14 cellular contexts compared by ENCODE assay signal in the genomic region with DNA sequence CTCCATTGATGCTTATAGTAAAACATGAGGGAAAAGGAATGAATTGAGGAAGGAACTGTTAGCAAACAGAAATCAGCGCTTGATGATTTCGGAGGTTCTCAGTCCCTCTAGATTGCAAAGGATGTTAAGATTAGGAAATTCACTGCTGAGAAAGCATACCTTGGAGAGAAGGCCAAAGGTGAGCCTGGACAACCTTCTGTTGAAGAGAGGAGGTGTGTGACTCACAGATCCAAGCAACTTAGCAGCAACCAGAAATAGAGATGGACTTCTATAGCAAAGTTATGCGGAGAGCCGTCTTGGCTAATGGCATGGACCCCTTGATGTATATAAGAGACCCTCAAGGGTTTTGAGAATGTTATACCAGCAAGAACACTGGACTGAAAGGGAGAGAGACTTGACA.
DNase-seq lines count a peak whose midpoint lies in the region; ATAC-seq and TF ChIP-seq lines count a peak whose summit lies in the region.
"Had no signal": no experiment of that assay in that cellular context is flagged by ENCODE, and none has a peak within 500 bp of the region (broad histone marks: within the 10 kb centered on the region; RNA-seq: fewer than 3 reads in every experiment).

No MANE protein-coding gene starts in this region.

- H3K36me3 ChIP-seq in PC-9 (ENCODE audit: low read depth): no peaks in the 10 kb centered on the region

- peak overlapping the region; percentile 59 for H3K4me2 ChIP-seq in PC-9
- H3K4me2 ChIP-seq: BLaER1 had no signal

- no peaks in the 10 kb centered on the region for H3K27me3 ChIP-seq in PC-9 (ENCODE audit: insufficient read depth, low read depth)
- H3K27me3 ChIP-seq: BLaER1 had no signal

- no peak overlapping the region for H3K4me3 ChIP-seq in PC-9
- H3K4me3 ChIP-seq: BLaER1 had no signal

- POLR2A ChIA-PET in PC-9 (lab: Charles Lee; ENCODE audit: unreplicated experiment): no interaction called here

- ATAC-seq in HG02885 (IDR thresholded peaks at IDR 0.05; ENCODE audit: poor library complexity, unreplicated experiment): no peak
- ATAC-seq: HCT116 had no signal

- no peak overlapping the region for H2AFZ ChIP-seq in PC-9

- intact Hi-C loops in PC-9 (cut with micrococcal nuclease; ENCODE audit: unreplicated experiment): no loop called here

- TF ChIP-seq CTCF in PC-9 (conservative IDR thresholded peaks at IDR 0.05): no peak

- H3K4me1 ChIP-seq in PC-9 (replicated peaks; ENCODE audit: insufficient read depth): peaks cover 35% of the 10 kb centered on the region
- H3K4me1 ChIP-seq: BLaER1 had no signal

- CTCF ChIA-PET in PC-9 (lab: Charles Lee): no interaction called here

- no peaks in the 10 kb centered on the region for H3K79me2 ChIP-seq in PC-9 (ENCODE audit: low read depth)

- peaks cover 30% of the 10 kb centered on the region for H3F3A ChIP-seq in PC-9 (ENCODE audit: insufficient read depth, low read depth)

- H4K20me1 ChIP-seq in PC-9 (ENCODE audit: insufficient read depth): no peaks in the 10 kb centered on the region
- H4K20me1 ChIP-seq: BLaER1 had no signal

- BruUV-seq in PC-9 (replicated peaks; lab: Mats Ljungman, UMichigan): no TSS peak

- peak overlapping the region; percentile 91 for H3K27ac ChIP-seq in PC-9
- H3K27ac ChIP-seq: BLaER1 had no signal

- H3K9me2 ChIP-seq in PC-9 (ENCODE audit: insufficient read depth): no peaks in the 10 kb centered on the region

- no peaks in the 10 kb centered on the region for H3K9me3 ChIP-seq in PC-9 (ENCODE audit: insufficient read depth, low read depth)
- H3K9me3 ChIP-seq: BLaER1 had no signal

- peak; percentile 24 for DNase-seq in activated CD8-positive, alpha-beta memory T cell treated with anti-CD3 and anti-CD28 coated beads for 24 hours
- no peak for DNase-seq in activated CD8-positive, alpha-beta memory T cell treated with anti-CD3 and anti-CD28 coated beads, Interleukin-2, amount 50 U/mL, for 48 hours
- DNase-seq in PC-9: peak; percentile 25 to 92
- DNase-seq in kidney tubule cell (ENCODE audit: low spot score): peak; percentile 2
- peak; percentile 29 for DNase-seq in renal cortical epithelial cell (ENCODE audit: low read depth)
- no peak for DNase-seq in NCI-H2171 (lab: John Stamatoyannopoulos, UW)
- DNase-seq: 8988T; AML-193; CD8-positive, alpha-beta memory T cell; DMS53; GF-D8 had no signal

Comparison
In these comparisons a context has a peak if more than half of its experiments do, and no peak if none do; other contexts are left out.
1. DNase-seq: peak in activated CD8-positive, alpha-beta memory T cell treated with anti-CD3 and anti-CD28 coated beads for 24 hours (single experiment), PC-9 (2 of 2), kidney tubule cell (single experiment) and renal cortical epithelial cell (single experiment); none in activated CD8-positive, alpha-beta memory T cell treated with anti-CD3 and anti-CD28 coated beads, Interleukin-2, amount 50 U/mL, for 48 hours (single experiment) and NCI-H2171 (single experiment).